In genomic region chr7:81710751-81711150, GRCh38 we compare ENCODE assay signal across 19 cellular contexts. TPM values are rescaled to one million over a fixed set of nuclear protein-coding genes. Genes with fewer than 3 reads are reported as not detected.
A peak's percentile ranks its signal among the peaks of the same experiment; 100 is the strongest.
DNase-seq lines count a peak whose midpoint lies in the region; ATAC-seq and TF ChIP-seq lines count a peak whose summit lies in the region.
"Had no signal": no experiment of that assay in that cellular context is flagged by ENCODE, and none has a peak within 500 bp of the region (broad histone marks: within the 10 kb centered on the region; RNA-seq: fewer than 3 reads in every experiment).

No MANE protein-coding gene starts in this region.

- no peaks in the 10 kb centered on the region for H3K36me3 Mint-ChIP-seq in nephron progenitor cell (ENCODE audit: low read depth)
- H3K36me3 Mint-ChIP-seq: CD8-positive, alpha-beta T cell; IgD-negative memory B cell had no signal

- H3K36me3 ChIP-seq in A673 (ENCODE audit: insufficient read depth, low read length, poor library complexity, severe bottlenecking), result no peaks in the 10 kb centered on the region
- H3K36me3 ChIP-seq in mesendoderm (ENCODE audit: control insufficient read depth, insufficient read depth, low read length), result no peaks in the 10 kb centered on the region
- H3K36me3 ChIP-seq in WERI-Rb-1, result no peaks in the 10 kb centered on the region

- no peak overlapping the region for H3K9ac ChIP-seq in mesendoderm (ENCODE audit: low read length)
- H3K9ac ChIP-seq: GM23248 had no signal

- no peak overlapping the region for H4K8ac ChIP-seq in mesendoderm (ENCODE audit: low read depth, low read length)

- H3K27me3 Mint-ChIP-seq in nephron progenitor cell (ENCODE audit: low read depth, poor library complexity), result no peaks in the 10 kb centered on the region
- H3K27me3 Mint-ChIP-seq: IgD-negative memory B cell had no signal

- H3K4me1 Mint-ChIP-seq in nephron progenitor cell, result no peaks in the 10 kb centered on the region
- H3K4me1 Mint-ChIP-seq: CD14-positive monocyte, IgD-negative memory B cell had no signal

- H2BK120ac ChIP-seq in mesendoderm (ENCODE audit: low read depth, low read length), result no peak overlapping the region

- no peak overlapping the region for H3K4me3 ChIP-seq in A673 (ENCODE audit: low read depth, low read length, poor library complexity, severe bottlenecking)
- no peak overlapping the region for H3K4me3 ChIP-seq in mesendoderm (ENCODE audit: low read length)
- no peak overlapping the region for H3K4me3 ChIP-seq in WERI-Rb-1 (ENCODE audit: low read depth, low read length)
- H3K4me3 ChIP-seq: GM12878, GM23248 had no signal

- intact Hi-C loops in A673 (cut with micrococcal nuclease; ENCODE audit: unreplicated experiment), result loop anchor here (10.0 kb wide), 1 partner anchor 304 kb away; no protein-coding TSS in a partner anchor

- no TSS peak for BruUV-seq in A673 (replicated peaks; lab: Mats Ljungman, UMichigan)

- no peak overlapping the region for H2BK15ac ChIP-seq in mesendoderm (replicated peaks; ENCODE audit: low read depth)

- TF ChIP-seq CTCF in A673 (conservative IDR thresholded peaks at IDR 0.05; ENCODE audit: low read depth, low read length), result no peak
- TF ChIP-seq CTCF in WERI-Rb-1 (IDR thresholded peaks at IDR 0.05; ENCODE audit: low read depth, low read length), result no peak
- no peak for TF ChIP-seq CTCF in nephron progenitor cell (IDR thresholded peaks at IDR 0.05)

- H3K27me3 ChIP-seq in A673 (replicated peaks; ENCODE audit: insufficient read depth, low read depth, low read length, poor library complexity), result peaks cover 8% of the 10 kb centered on the region
- H3K27me3 ChIP-seq in mesendoderm (ENCODE audit: insufficient read depth, low read length, poor library complexity), result no peaks in the 10 kb centered on the region
- no peaks in the 10 kb centered on the region for H3K27me3 ChIP-seq in WERI-Rb-1 (ENCODE audit: insufficient read depth, low read depth, severe bottlenecking)

- H3K9me3 ChIP-seq in A673 (ENCODE audit: low read depth, low read length, poor library complexity, severe bottlenecking) (no peaks in the 10 kb centered on the region), WERI-Rb-1 (ENCODE audit: severe bottlenecking) (no peaks in the 10 kb centered on the region)
- H3K9me3 ChIP-seq: A549 had no signal

- no peaks in the 10 kb centered on the region for H3K9me3 Mint-ChIP-seq in nephron progenitor cell
- H3K9me3 Mint-ChIP-seq: CD14-positive monocyte; CD8-positive, alpha-beta T cell had no signal

- H3K4ac ChIP-seq in mesendoderm (ENCODE audit: low read depth, low read length), result no peak overlapping the region

- no peaks in the 10 kb centered on the region for H3K79me2 ChIP-seq in mesendoderm (ENCODE audit: control insufficient read depth, insufficient read depth, low read length)

- ATAC-seq in HG03135 (IDR thresholded peaks at IDR 0.05; ENCODE audit: unreplicated experiment) (no peak), HG03460 (IDR thresholded peaks at IDR 0.05; ENCODE audit: unreplicated experiment) (no peak)
- ATAC-seq: CD8-positive, alpha-beta T cell; GM12878; HCT116 had no signal

- H3K4me1 ChIP-seq in A673 (ENCODE audit: insufficient read depth, low read length, poor library complexity, severe bottlenecking) (peaks cover 16% of the 10 kb centered on the region), mesendoderm (ENCODE audit: control insufficient read depth, low read depth, low read length) (no peaks in the 10 kb centered on the region)

- no peaks in the 10 kb centered on the region for H3K79me1 ChIP-seq in mesendoderm (ENCODE audit: low read length)

- H3K18ac ChIP-seq in mesendoderm (ENCODE audit: low read length), result no peak overlapping the region

- no peak overlapping the region for H2AK5ac ChIP-seq in mesendoderm (ENCODE audit: low read length)

- no peak overlapping the region for H3K4me2 ChIP-seq in mesendoderm (ENCODE audit: low read length)

- no peak overlapping the region for H3K4me3 Mint-ChIP-seq in nephron progenitor cell
- H3K4me3 Mint-ChIP-seq: CD14-positive monocyte; CD8-positive, alpha-beta T cell; IgD-negative memory B cell had no signal

- H3K56ac ChIP-seq in mesendoderm (ENCODE audit: low read length), result no peak overlapping the region

- no peak overlapping the region for H4K5ac ChIP-seq in mesendoderm (ENCODE audit: low read length)

- CTCF ChIA-PET in A673 (lab: Charles Lee), result no interaction called here

- H3K27ac Mint-ChIP-seq in nephron progenitor cell, result no peak overlapping the region
- H3K27ac Mint-ChIP-seq: CD8-positive, alpha-beta T cell; IgD-negative memory B cell had no signal

- POLR2A ChIA-PET in A673 (lab: Charles Lee; ENCODE audit: low non-redundant PET), result no interaction called here

- H2BK5ac ChIP-seq in mesendoderm (ENCODE audit: low read length), result no peak overlapping the region

- DNase-seq in A673 (ENCODE audit: low spot score), result peak; percentile 90
- DNase-seq in DMS79 (lab: John Stamatoyannopoulos, UW), result peak; percentile 28
- peak; percentile 9 for DNase-seq in NCI-H345 (lab: John Stamatoyannopoulos, UW)
- DNase-seq in mesendoderm, result peak; percentile 45
- DNase-seq in WERI-Rb-1, result no peak
- DNase-seq in nephron progenitor cell, result no peak
- DNase-seq: CD8-positive, alpha-beta T cell; COR-L47; DMS153; GM23248 had no signal

- H3K27ac ChIP-seq in A673 (ENCODE audit: low read depth, low read length, poor library complexity, severe bottlenecking) (no peak overlapping the region), mesendoderm (ENCODE audit: low read depth, low read length) (no peak overlapping the region), WERI-Rb-1 (no peak overlapping the region)
- H3K27ac ChIP-seq: GM23248 had no signal

- no peak overlapping the region for H3K23ac ChIP-seq in mesendoderm (ENCODE audit: low read length)

- no CpG with 5 or more reads among the region's 1 CpG for WGBS in mesendoderm (ENCODE audit: extremely low coverage, insufficient coverage, low lambda C conversion rate)

RNA-seq across cellular contexts. Expression of gene HGF, which starts 59.1 kb away (rescaled TPM):
- not detected in 2 replicates for total RNA-seq in A673 (2021)
- polyA plus RNA-seq in mesendoderm (2013, experiment 1 of 2), result 0.14 TPM
- polyA plus RNA-seq in mesendoderm (2013, experiment 2 of 2), result 0.14 TPM
- total RNA-seq: CD8-positive, alpha-beta T cell; G401; HT-29 had no signal
- polyA plus RNA-seq: IgD-negative memory B cell had no signal

Comparison
In these comparisons a context has a peak if more than half of its experiments do, and no peak if none do; other contexts are left out.
1. DNase-seq: peak in A673 (single experiment), DMS79 (single experiment), NCI-H345 (single experiment) and mesendoderm (single experiment); none in WERI-Rb-1 (single experiment) and nephron progenitor cell (single experiment).